11 cellular contexts compared by ENCODE assay signal in the genomic region with DNA sequence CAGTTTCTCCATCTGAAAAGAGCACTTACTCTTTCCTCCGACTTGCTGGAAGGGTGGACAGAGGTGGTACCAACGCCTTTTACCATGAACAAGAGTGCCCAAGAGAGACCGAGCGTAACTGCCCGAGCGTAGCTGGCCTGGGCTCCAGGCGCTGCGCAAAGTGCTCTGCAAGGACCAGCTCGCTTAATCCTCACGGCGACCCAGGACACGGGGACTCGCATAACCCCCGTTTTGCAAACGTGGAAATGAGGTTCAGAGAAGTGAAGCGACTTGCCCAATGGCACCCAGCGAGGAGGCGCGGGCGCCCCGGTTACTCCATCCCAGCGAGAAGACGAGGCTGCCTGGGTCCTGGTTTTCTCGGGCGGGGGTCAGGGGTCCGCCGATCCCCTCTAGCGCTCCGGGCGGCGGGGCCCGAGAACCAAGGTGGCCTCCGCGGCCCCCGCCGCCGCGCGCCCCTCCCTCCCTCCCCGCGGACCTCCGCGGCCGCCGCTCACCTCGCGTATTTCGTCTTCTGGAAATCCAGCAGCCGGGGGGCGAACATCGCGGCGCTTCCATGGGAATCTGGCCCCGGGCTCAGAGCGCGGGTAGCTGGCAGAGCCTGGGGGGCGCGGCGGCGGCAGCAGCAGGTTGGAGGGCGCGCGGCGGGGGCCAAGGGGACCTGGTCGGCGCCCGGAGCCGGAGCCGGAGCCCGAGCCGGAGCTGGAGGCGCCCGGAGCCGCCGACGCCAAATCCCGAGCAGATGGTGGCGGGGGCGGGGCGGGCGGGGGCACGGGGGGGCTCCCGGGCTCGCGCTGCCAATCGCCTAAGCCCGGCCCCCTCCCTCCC. TPM values are rescaled to one million over a fixed set of nuclear protein-coding genes. Genes with fewer than 3 reads are reported as not detected.
DNase-seq lines count a peak whose midpoint lies in the region; ATAC-seq, FAIRE-seq and TF ChIP-seq lines count a peak whose summit lies in the region.
"Had no signal": no experiment of that assay in that cellular context is flagged by ENCODE, and none has a peak within 500 bp of the region (broad histone marks: within the 10 kb centered on the region; RNA-seq: fewer than 3 reads in every experiment).

A gene with protein sequence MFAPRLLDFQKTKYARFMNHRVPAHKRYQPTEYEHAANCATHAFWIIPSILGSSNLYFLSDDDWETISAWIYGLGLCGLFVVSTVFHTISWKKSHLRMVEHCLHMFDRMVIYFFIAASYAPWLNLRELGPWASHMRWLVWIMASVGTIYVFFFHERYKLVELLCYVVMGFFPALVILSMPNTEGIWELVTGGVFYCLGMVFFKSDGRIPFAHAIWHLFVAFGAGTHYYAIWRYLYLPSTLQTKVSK (minus strand): TSS at position 711 of the 825 bp plus-strand sequence. CDS start 170 bp downstream, at position 541.

- H3K27me3 ChIP-seq in HAP-1 (ENCODE audit: low read depth) = peaks cover 17% of the 10 kb centered on the region

- no peak for TF ChIP-seq CTCF in A549 (IDR thresholded peaks at IDR 0.05)

- H3K9me3 ChIP-seq in A549 (no peaks in the 10 kb centered on the region), HAP-1 (no peaks in the 10 kb centered on the region)

- peak within 1 kb of the TSS; percentile 100 for H3K4me2 ChIP-seq in A549

- H3K27ac ChIP-seq in A549 = peak within 1 kb of the TSS in 1 of 2 experiments; percentile 68; a peak in 3 of 6 replicates

- H3K4me1 Mint-ChIP-seq in naive thymus-derived CD8-positive, alpha-beta T cell = peaks cover 4 to 9% (median 7%) of the 10 kb centered on the region in 4 donors

- peak within 1 kb of the TSS in 1 of 10 donors; percentile 60 for H3K27ac Mint-ChIP-seq in naive thymus-derived CD8-positive, alpha-beta T cell

- H3K36me3 ChIP-seq in HAP-1 (replicated peaks) = no peaks in the 10 kb centered on the region

- peak within 1 kb of the TSS; percentile 50 for H3K4me3 ChIP-seq in A549
- H3K4me3 ChIP-seq in HAP-1 = no peak within 1 kb of the TSS

- TF ChIP-seq RAD21 in A549 (conservative IDR thresholded peaks at IDR 0.05 in 1 of 2, IDR thresholded peaks at IDR 0.05 in 1 of 2) = no peak

- no peak for FAIRE-seq in A549 (lab: Jason Lieb, UNC)

- 40% methylated on average over 17 of the region's 87 CpGs for WGBS in A549 (ENCODE audit: missing lambda C conversion rate)

- POLR2A ChIA-PET in A549 (lab: Yijun Ruan, JAX) = no interaction called here
- POLR2A ChIA-PET in naive thymus-derived CD8-positive, alpha-beta T cell (lab: Charles Lee) = no interaction called here

- H3K36me3 Mint-ChIP-seq in naive thymus-derived CD8-positive, alpha-beta T cell = peaks cover 0 to 10% (median 0%) of the 10 kb centered on the region in 3 donors

- in situ Hi-C loops in HAP-1 (cut with MboI; ENCODE audit: low sequenced_read_pairs) = no loop called here

- DNase-seq in A549 (ENCODE audit: low read depth in 1 of 2, low spot score in 1 of 2) (no peak), DMS 273 treated with DMSO at 0.1 percent for 48 hours (lab: John Stamatoyannopoulos, UW) (peak; percentile 34), cerebellar cortex (ENCODE audit: low spot score) (peak; percentile 12), HAP-1 (ENCODE audit: low spot score in 2 of 2) (no peak), DMS153 (lab: John Stamatoyannopoulos, UW) (no peak)
- DNase-seq in naive thymus-derived CD8-positive, alpha-beta T cell = no peak
- DNase-seq: activated CD8-positive, alpha-beta memory T cell treated with anti-CD3 and anti-CD28 coated beads, Interleukin-2, amount 50 U/mL, for 48 hours had no signal

- TF ChIP-seq EP300 in A549 (IDR thresholded peaks at IDR 0.05) = no peak

- TF ChIP-seq POLR2A in A549 (IDR thresholded peaks at IDR 0.05; ENCODE audit: low read length) = no peak

- CTCF ChIA-PET in A549 (lab: Yijun Ruan, JAX) = interaction anchor here (1.7 kb wide), 1 partner anchor 15 kb away, joined by 6 read pairs; no protein-coding TSS in a partner anchor

- H3K4me3 Mint-ChIP-seq in naive thymus-derived CD8-positive, alpha-beta T cell = peak within 1 kb of the TSS; percentile 67 to 84 (median 79)

- no peaks in the 10 kb centered on the region for H3K4me1 ChIP-seq in A549
- H3K4me1 ChIP-seq in HAP-1 = no peaks in the 10 kb centered on the region

- ATAC-seq in A549 = peak in 1 of 2 experiments; percentile 54; a peak in 3 of 6 replicates
- ATAC-seq in naive thymus-derived CD8-positive, alpha-beta T cell = peak; percentile 30 to 44
- no peak for ATAC-seq in HG03039 (IDR thresholded peaks at IDR 0.05; ENCODE audit: unreplicated experiment)
- no peak for ATAC-seq in HG03196 (IDR thresholded peaks at IDR 0.05; ENCODE audit: unreplicated experiment)
- ATAC-seq: HCT116 had no signal

- peaks cover 20 to 60% (median 33%) of the 10 kb centered on the region in 5 donors for H3K27me3 Mint-ChIP-seq in naive thymus-derived CD8-positive, alpha-beta T cell

- peaks cover 0 to 6% (median 0%) of the 10 kb centered on the region in 9 donors for H3K9me3 Mint-ChIP-seq in naive thymus-derived CD8-positive, alpha-beta T cell

TF ChIP-seq in A549, 52 proteins besides CTCF, POLR2A, EP300 and RAD21:
- TF ChIP-seq RFX5 (IDR thresholded peaks at IDR 0.05) (no peak), KDM5A (IDR thresholded peaks at IDR 0.05) (no peak), JUNB (IDR thresholded peaks at IDR 0.05) (no peak), NR3C1 (IDR thresholded peaks at IDR 0.05) (no peak)

RNA-seq across cellular contexts. Expression of the gene that starts here (rescaled TPM):
- polyA plus RNA-seq in A549 (2011; rRNA removed) (not detected in 2 replicates), A549 (2017; fragmentation: RNase III; extraction: RNeasy Plus Mini Kit Qiagen cat#74134 plus additional on column Dnase treatment) (not detected in 3 replicates)
- not detected in 2 replicates for polyA plus RNA-seq in A549 (2012; cell fraction: cytosol; rRNA removed)
- polyA plus RNA-seq in A549 (2012; cell fraction: nucleus; rRNA removed) = 0.04 TPM in 1 of 2 replicates, not detected in the other
- not detected in 2 replicates for polyA minus RNA-seq in A549 (2011; rRNA and poly(A)+ RNA removed)
- total RNA-seq in naive thymus-derived CD8-positive, alpha-beta T cell = not detected
- polyA plus RNA-seq in naive thymus-derived CD8-positive, alpha-beta T cell = not detected
- total RNA-seq: epithelial cell of proximal tubule had no signal

Comparison
In these comparisons a context has a peak if more than half of its experiments do, and no peak if none do; other contexts are left out.
1. Peak in ATAC-seq in naive thymus-derived CD8-positive, alpha-beta T cell; RNA of the gene not detected or under 1 TPM.
2. DNase-seq: peak in DMS 273 treated with DMSO at 0.1 percent for 48 hours (single experiment) and cerebellar cortex (single experiment); none in A549 (0 of 2), naive thymus-derived CD8-positive, alpha-beta T cell (0 of 10), HAP-1 (0 of 2) and DMS153 (single experiment).